In the genomic region with DNA sequence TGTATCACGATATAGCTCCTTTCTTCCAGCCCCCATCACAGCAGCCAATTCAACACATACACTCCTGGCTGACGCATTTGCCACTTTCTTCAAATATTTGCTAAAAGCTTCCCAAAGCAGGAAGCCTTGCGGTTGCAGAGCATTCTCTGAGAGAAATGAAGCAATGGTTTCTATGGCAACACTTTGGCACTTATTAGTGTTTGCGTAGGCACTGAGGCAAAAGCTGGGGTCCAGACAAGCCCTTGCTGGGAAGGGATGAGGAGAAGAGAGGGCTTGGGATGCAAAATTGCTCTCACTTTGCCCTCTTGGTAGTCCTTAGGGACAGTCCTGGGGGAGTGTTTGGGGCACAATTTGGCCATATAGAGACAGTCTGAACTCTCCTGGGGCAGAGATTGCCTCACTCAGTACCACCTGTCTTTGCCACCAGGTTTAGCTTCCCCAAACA, we compare ENCODE assay signal across 8 cellular contexts. TPM values are rescaled to one million over a fixed set of nuclear protein-coding genes. Genes with fewer than 3 reads are reported as not detected.
DNase-seq lines count a peak whose midpoint lies in the region; ATAC-seq and TF ChIP-seq lines count a peak whose summit lies in the region.

No MANE protein-coding gene starts in this region.

- TF ChIP-seq CTCF in CD14-positive monocyte (IDR thresholded peaks at IDR 0.05) (no peak), PC-3 (conservative IDR thresholded peaks at IDR 0.05; ENCODE audit: low read depth, low read length) (no peak), uterus (IDR thresholded peaks at IDR 0.05) (no peak), progenitor cell of endocrine pancreas (IDR thresholded peaks at IDR 0.05; ENCODE audit: unreplicated experiment) (no peak)

- TF ChIP-seq POLR2A in uterus (IDR thresholded peaks at IDR 0.05): no peak

- H3K4me3 Mint-ChIP-seq in CD14-positive monocyte: no peak overlapping the region
- no peak overlapping the region for H3K4me3 Mint-ChIP-seq in progenitor cell of endocrine pancreas (ENCODE audit: low read depth)

- H3K4me1 Mint-ChIP-seq in CD14-positive monocyte (peaks cover 15% of the 10 kb centered on the region), progenitor cell of endocrine pancreas (ENCODE audit: low read depth) (peaks cover 3% of the 10 kb centered on the region)

- H3K9me2 ChIP-seq in GM23248 (ENCODE audit: insufficient read depth) (no peaks in the 10 kb centered on the region), PC-3 (replicated peaks; ENCODE audit: low read length) (no peaks in the 10 kb centered on the region)

- H3K4me3 ChIP-seq in GM23248: no peak overlapping the region
- H3K4me3 ChIP-seq in PC-3 (ENCODE audit: low read length): no peak overlapping the region
- H3K4me3 ChIP-seq in uterus: no peak overlapping the region

- H3K9me3 ChIP-seq in GM23248 (ENCODE audit: low read depth): no peaks in the 10 kb centered on the region
- H3K9me3 ChIP-seq in PC-3 (ENCODE audit: low read length): no peaks in the 10 kb centered on the region
- H3K9me3 ChIP-seq in uterus: no peaks in the 10 kb centered on the region

- peak overlapping the region; percentile 30 to 73 (median 48) for H3K27ac Mint-ChIP-seq in CD14-positive monocyte
- H3K27ac Mint-ChIP-seq in progenitor cell of endocrine pancreas: no peak overlapping the region

- no peaks in the 10 kb centered on the region for H3K4me1 ChIP-seq in GM23248 (ENCODE audit: insufficient read depth)
- peaks cover 31% of the 10 kb centered on the region for H3K4me1 ChIP-seq in PC-3 (ENCODE audit: insufficient read depth, low read length)
- no peaks in the 10 kb centered on the region for H3K4me1 ChIP-seq in uterus

- intact Hi-C loops in CD14-positive monocyte (cut with micrococcal nuclease): no loop called here
- intact Hi-C loops in PC-3 (cut with micrococcal nuclease): loop anchor here (1.0 kb wide), 1 partner anchor 54 kb away; no protein-coding TSS in a partner anchor
- intact Hi-C loops in uterus (cut with DNase I; ENCODE audit: low total_unique reads): no loop called here

- no peaks in the 10 kb centered on the region for H3F3A ChIP-seq in GM23248 (ENCODE audit: insufficient read depth)
- H3F3A ChIP-seq in PC-3 (ENCODE audit: low read length, unreplicated experiment): no peaks in the 10 kb centered on the region

- ATAC-seq in PC-3 (peak; percentile 87), GM21529 (IDR thresholded peaks at IDR 0.05; ENCODE audit: unreplicated experiment) (no peak)

- H3K36me3 ChIP-seq in GM23248 (ENCODE audit: low read depth): no peaks in the 10 kb centered on the region
- no peaks in the 10 kb centered on the region for H3K36me3 ChIP-seq in PC-3 (ENCODE audit: low read depth, low read length)
- H3K36me3 ChIP-seq in uterus: no peaks in the 10 kb centered on the region

- in situ Hi-C loops in GM23248 (cut with MboI): no loop called here

- H3K79me2 ChIP-seq in GM23248 (ENCODE audit: insufficient read depth) (no peaks in the 10 kb centered on the region), PC-3 (ENCODE audit: low read length) (no peaks in the 10 kb centered on the region)

- DNase-seq in CD14-positive monocyte (ENCODE audit: low spot score): peak; percentile 42
- DNase-seq in GM23248: peak; percentile 43
- peak; percentile 92 for DNase-seq in PC-3
- peak; percentile 30 for DNase-seq in foreskin melanocyte
- no peak for DNase-seq in uterus
- no peak for DNase-seq in progenitor cell of endocrine pancreas (ENCODE audit: low spot score, unreplicated experiment)
- no peak for DNase-seq in activated naive CD4-positive, alpha-beta T cell treated with anti-CD3 and anti-CD28 coated beads, Interleukin-2, amount 50 U/mL, for 16 hours

- H3K9ac ChIP-seq in GM23248 (no peak overlapping the region), PC-3 (ENCODE audit: low read length) (peak overlapping the region; percentile 97)

- POLR2A ChIA-PET in PC-3 (lab: Charles Lee; ENCODE audit: unreplicated experiment): interaction anchor here (0.5 to 0.7 kb wide), 2 partner anchors 59 to 95 kb away, joined by 3 read pairs; no protein-coding TSS in a partner anchor

- H3K27me3 Mint-ChIP-seq in CD14-positive monocyte (ENCODE audit: low read depth in 3 of 3): peaks cover 6 to 21% (median 10%) of the 10 kb centered on the region in 3 donors
- no peaks in the 10 kb centered on the region for H3K27me3 Mint-ChIP-seq in progenitor cell of endocrine pancreas

- H3K9me3 Mint-ChIP-seq in CD14-positive monocyte (peaks cover 0 to 1% (median 0%) of the 10 kb centered on the region in 7 donors), progenitor cell of endocrine pancreas (ENCODE audit: low read depth) (no peaks in the 10 kb centered on the region)

- no TSS peak for BruUV-seq in PC-3 (replicated peaks; lab: Mats Ljungman, UMichigan)

- H3K27me3 ChIP-seq in GM23248 (replicated peaks; ENCODE audit: insufficient read depth): no peaks in the 10 kb centered on the region
- H3K27me3 ChIP-seq in PC-3 (ENCODE audit: low read length): no peaks in the 10 kb centered on the region
- H3K27me3 ChIP-seq in uterus: no peaks in the 10 kb centered on the region

- H3K27ac ChIP-seq in GM23248 (no peak overlapping the region), PC-3 (ENCODE audit: low read length) (peak overlapping the region; percentile 100), uterus (no peak overlapping the region)

- H4K20me1 ChIP-seq in GM23248 (ENCODE audit: insufficient read depth): no peaks in the 10 kb centered on the region
- no peaks in the 10 kb centered on the region for H4K20me1 ChIP-seq in PC-3 (ENCODE audit: low read length)

- CTCF ChIA-PET in PC-3 (lab: Charles Lee): interaction anchor here (0.6 kb wide), 1 partner anchor 59 kb away, joined by 3 read pairs; no protein-coding TSS in a partner anchor

- H3K36me3 Mint-ChIP-seq in CD14-positive monocyte: no peaks in the 10 kb centered on the region
- no peaks in the 10 kb centered on the region for H3K36me3 Mint-ChIP-seq in progenitor cell of endocrine pancreas (ENCODE audit: insufficient read depth)

- 36 to 44% methylated on average over 4 of the region's 4 CpGs for whole genome bisulfite sequencing in GM23248 (ENCODE audit: low coverage in 1 of 2, low lambda C conversion rate in 2 of 2, missing lambda C conversion rate in 2 of 2), 2 experiments

- H3K4me2 ChIP-seq in GM23248 (ENCODE audit: unreplicated experiment) (no peak overlapping the region), PC-3 (ENCODE audit: low read length) (peak overlapping the region; percentile 87; the same call in 1 of the 2 replicates)

- H2AFZ ChIP-seq in GM23248 (no peak overlapping the region), PC-3 (ENCODE audit: low read length) (no peak overlapping the region)

RNA-seq across cellular contexts. Expression of gene PAK3, which starts 55.0 kb away (rescaled TPM):
- polyA plus RNA-seq in CD14-positive monocyte (not detected), GM23248 (2016; fragmentation: Nextera tagmentation; extraction: Ambion mirVana) (0.14 TPM in 1 of 2 replicates, not detected in the other)
- total RNA-seq in GM23248 (2014; rRNA removed; shearing (Covaris generic)): not detected in 2 replicates
- total RNA-seq in PC-3 (2014; rRNA removed) (2.0 and 2.1 TPM in 2 replicates), uterus (10 to 100 TPM in 2 of 4 donors, 1 to 10 TPM in 2; 2.1 to 24.8 (median 14.9) TPM), progenitor cell of endocrine pancreas (16.8 and 18.4 TPM in 2 replicates)

Comparison
In these comparisons a context has a peak if more than half of its experiments do, and no peak if none do; other contexts are left out.
1. DNase-seq: peak in CD14-positive monocyte (single experiment), GM23248 (single experiment), PC-3 (single experiment) and foreskin melanocyte (single experiment); none in uterus (0 of 2), progenitor cell of endocrine pancreas (single experiment) and activated naive CD4-positive, alpha-beta T cell treated with anti-CD3 and anti-CD28 coated beads, Interleukin-2, amount 50 U/mL, for 16 hours (single experiment).